In genomic region chr3:36814776-36815175, GRCh38 we compare ENCODE assay signal across 18 cellular contexts. TPM values are rescaled to one million over a fixed set of nuclear protein-coding genes. Genes with fewer than 3 reads are reported as not detected.
DNase-seq lines count a peak whose midpoint lies in the region; ATAC-seq, FAIRE-seq and TF ChIP-seq lines count a peak whose summit lies in the region.
"Had no signal": no experiment of that assay in that cellular context is flagged by ENCODE, and none has a peak within 500 bp of the region (broad histone marks: within the 10 kb centered on the region; RNA-seq: fewer than 3 reads in every experiment).

No MANE protein-coding gene starts in this region.

- H3K4me1 ChIP-seq in Panc1 (ENCODE audit: control insufficient read depth, insufficient read depth, low read length), result no peaks in the 10 kb centered on the region
- H3K4me1 ChIP-seq: parathyroid adenoma, upper lobe of right lung had no signal

- H3K4me3 ChIP-seq in Panc1 (ENCODE audit: low read depth in 2 of 2, low read length in 2 of 2), result no peak overlapping the region
- H3K4me3 ChIP-seq in fibroblast of mammary gland (ENCODE audit: control insufficient read depth, low read depth, low read length), result no peak overlapping the region
- H3K4me3 ChIP-seq: upper lobe of right lung had no signal

- no TSS peak for BruUV-seq in Panc1 (replicated peaks; lab: Mats Ljungman, UMichigan)

- H3K27me3 ChIP-seq in Panc1 (ENCODE audit: control insufficient read depth, insufficient read depth, low read length), result no peaks in the 10 kb centered on the region
- H3K27me3 ChIP-seq: upper lobe of right lung had no signal

- no peaks in the 10 kb centered on the region for H3K36me3 ChIP-seq in Panc1 (ENCODE audit: control insufficient read depth, insufficient read depth, low read length)
- H3K36me3 ChIP-seq: upper lobe of right lung had no signal

- intact Hi-C loops in Panc1 (cut with micrococcal nuclease; ENCODE audit: unreplicated experiment), result no loop called here

- DNase-seq in Panc1 (ENCODE audit: low read depth, low spot score), result no peak
- no peak for DNase-seq in fibroblast of mammary gland (ENCODE audit: low read depth)
- DNase-seq in NCI-H2171 (lab: John Stamatoyannopoulos, UW), result no peak
- no peak for DNase-seq in epidermal melanocyte (ENCODE audit: insufficient read length, low spot score)
- DNase-seq in RCC 7860 (ENCODE audit: low spot score), result no peak
- DNase-seq: activated naive CD4-positive, alpha-beta T cell treated with anti-CD3 and anti-CD28 coated beads for 36 hours; NCI-H526 treated with DMSO at 0.1 percent for 48 hours; SHP77; stimulated activated CD4-positive, alpha-beta T cell treated with anti-CD3 and anti-CD28 coated beads, Interleukin-15, amount 100 ng/mL, for 24 hours; T1000; upper lobe of right lung had no signal

- TF ChIP-seq CTCF in 22Rv1 (IDR thresholded peaks at IDR 0.05) (peak; percentile 20; the same call in 1 of the 2 replicates), Panc1 (IDR thresholded peaks at IDR 0.05) (peak; percentile 26), fibroblast of mammary gland (conservative IDR thresholded peaks at IDR 0.05; ENCODE audit: control insufficient read depth, insufficient read depth, low read depth, low read length) (peak; percentile 26)

- CTCF ChIA-PET in Panc1 (lab: Charles Lee), result interaction anchor here (0.6 kb wide), 1 partner anchor 1687 kb away, joined by 3 read pairs; no protein-coding TSS in a partner anchor

- H3K27ac ChIP-seq in 22Rv1 (no peak overlapping the region), Panc1 (ENCODE audit: low read length) (no peak overlapping the region)
- H3K27ac ChIP-seq: parathyroid adenoma, upper lobe of right lung had no signal

- in situ Hi-C loops in Panc1 (cut with HindIII; ENCODE audit: low pct_unique_long_range_greater_than_20kb, low sequenced_read_pairs), result no loop called here

- no peaks in the 10 kb centered on the region for H3K9me3 ChIP-seq in Panc1 (ENCODE audit: control insufficient read depth, insufficient read depth, low read depth, low read length)
- H3K9me3 ChIP-seq: upper lobe of right lung had no signal

- FAIRE-seq in RCC 7860 (lab: Jason Lieb, UNC), result no peak
- FAIRE-seq: bronchial epithelial cell, GM12891, H54 had no signal

- POLR2A ChIA-PET in Panc1 (lab: Charles Lee), result no interaction called here

- peak; percentile 63 for ATAC-seq in GM19351 (IDR thresholded peaks at IDR 0.05; ENCODE audit: unreplicated experiment)
- ATAC-seq in Panc1, result no peak
- no peak for ATAC-seq in HG03108 (IDR thresholded peaks at IDR 0.05; ENCODE audit: unreplicated experiment)

RNA-seq across cellular contexts. Expression of gene DCLK3, which starts 50.4 kb away (rescaled TPM):
- not detected for total RNA-seq in Panc1 (2021; ENCODE audit: unreplicated experiment)
- not detected for polyA plus RNA-seq in Panc1 (2012; ENCODE audit: insufficient read length)
- total RNA-seq: activated naive CD4-positive, alpha-beta T cell treated with anti-CD3 and anti-CD28 coated beads for 36 hours; bronchial epithelial cell; upper lobe of right lung had no signal
